ENCODE assay signal across 14 cellular contexts in the genomic region with DNA sequence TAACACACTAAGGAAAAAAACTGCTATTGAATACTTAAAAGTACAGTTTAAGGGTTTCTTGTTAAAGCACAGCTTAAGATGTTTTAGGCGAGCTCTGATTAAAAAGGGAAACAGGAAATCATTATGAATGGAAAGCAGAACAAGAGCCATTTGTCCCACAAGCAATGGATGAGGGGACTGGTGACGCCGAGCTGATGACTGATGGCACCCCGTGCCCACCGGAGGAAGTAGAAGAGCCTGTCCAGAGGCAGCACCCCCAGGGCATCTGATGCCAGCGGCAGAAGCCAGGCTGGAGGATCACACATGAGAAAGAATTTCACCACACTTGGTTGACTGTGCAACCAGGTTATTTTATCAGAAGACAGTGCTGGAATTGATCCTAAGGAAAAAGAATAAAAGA. TPM values are rescaled to one million over a fixed set of nuclear protein-coding genes. Genes with fewer than 3 reads are reported as not detected.
DNase-seq lines count a peak whose midpoint lies in the region; ATAC-seq and TF ChIP-seq lines count a peak whose summit lies in the region.
"Had no signal": no experiment of that assay in that cellular context is flagged by ENCODE, and none has a peak within 500 bp of the region (broad histone marks: within the 10 kb centered on the region; RNA-seq: fewer than 3 reads in every experiment).

No MANE protein-coding gene starts in this region.

- ATAC-seq in heart left ventricle (peak in 1 of 4 donors; percentile 65), HG03196 (IDR thresholded peaks at IDR 0.05; ENCODE audit: unreplicated experiment) (no peak)

- TF ChIP-seq EP300 in tibial nerve (IDR thresholded peaks at IDR 0.05), result peak; percentile 38 to 57

- intact Hi-C loops in heart left ventricle (cut with DNase I), result no loop called here

- H3K27ac ChIP-seq in heart left ventricle (no peak overlapping the region), right atrium auricular region (no peak overlapping the region), tibial nerve (peak overlapping the region in 1 of 4 donors; percentile 37)
- H3K27ac ChIP-seq: prostate gland, SJCRH30 had no signal

- no peak overlapping the region for H3K4me3 ChIP-seq in heart left ventricle
- no peak overlapping the region for H3K4me3 ChIP-seq in right atrium auricular region
- H3K4me3 ChIP-seq in tibial nerve, result no peak overlapping the region
- H3K4me3 ChIP-seq: prostate gland, SJCRH30 had no signal

- no peak for TF ChIP-seq CTCF in heart left ventricle (IDR thresholded peaks at IDR 0.05)
- no peak for TF ChIP-seq CTCF in right atrium auricular region (IDR thresholded peaks at IDR 0.05)
- no peak for TF ChIP-seq CTCF in tibial nerve (IDR thresholded peaks at IDR 0.05)

- H3K36me3 ChIP-seq in heart left ventricle (no peaks in the 10 kb centered on the region), right atrium auricular region (no peaks in the 10 kb centered on the region), tibial nerve (no peaks in the 10 kb centered on the region)
- H3K36me3 ChIP-seq: prostate gland, SJCRH30 had no signal

- H3K27me3 ChIP-seq in heart left ventricle, result peaks cover 0 to 24% (median 0%) of the 10 kb centered on the region in 9 donors
- H3K27me3 ChIP-seq in right atrium auricular region, result no peaks in the 10 kb centered on the region
- H3K27me3 ChIP-seq in tibial nerve, result no peaks in the 10 kb centered on the region

- DNase-seq in heart left ventricle (peak in 3 of 5 donors; percentile 37 to 61 (median 39)), right atrium auricular region (ENCODE audit: low spot score) (no peak), RPMI7951 (ENCODE audit: low read depth) (peak; percentile 31), globus pallidus (ENCODE audit: low spot score) (peak; percentile 43), tibial nerve (ENCODE audit: low spot score in 2 of 2) (no peak), RKO (ENCODE audit: low spot score) (no peak)
- DNase-seq in activated CD4-positive, alpha-beta T cell treated with anti-CD3 and anti-CD28 coated beads for 4 hours, result no peak
- DNase-seq: HCEC 1CT, Kasumi-1, NCI-H2081, NCI-H774, SJCRH30 had no signal

- no peak for TF ChIP-seq POLR2A in heart left ventricle (IDR thresholded peaks at IDR 0.05)
- TF ChIP-seq POLR2A in tibial nerve (IDR thresholded peaks at IDR 0.05), result no peak

- H3K9me3 ChIP-seq in heart left ventricle (no peaks in the 10 kb centered on the region), right atrium auricular region (no peaks in the 10 kb centered on the region), tibial nerve (no peaks in the 10 kb centered on the region)
- H3K9me3 ChIP-seq: prostate gland, SJCRH30 had no signal

- peaks cover 0 to 32% (median 0%) of the 10 kb centered on the region in 12 donors for H3K4me1 ChIP-seq in heart left ventricle
- no peaks in the 10 kb centered on the region for H3K4me1 ChIP-seq in right atrium auricular region
- H3K4me1 ChIP-seq in tibial nerve, result peaks cover 0 to 8% (median 0%) of the 10 kb centered on the region in 4 donors
- H3K4me1 ChIP-seq: prostate gland, SJCRH30 had no signal

- WGBS in heart left ventricle, 4 donors, result 49 to 52% (median 50%) methylated on average over 6 of the region's 6 CpGs
- WGBS in tibial nerve, 2 donors, result 20 to 23% methylated on average over 6 of the region's 6 CpGs

RNA-seq across cellular contexts. Expression of a gene that starts 15.0 kb away (rescaled TPM):
- total RNA-seq in heart left ventricle, result 10 to 100 TPM in 7 of 9 donors, 1 to 10 TPM in 2; 7.9 to 24.5 (median 13.3) TPM
- polyA plus RNA-seq in heart left ventricle, result 10 to 100 TPM in 1 of 2 donors, 1 to 10 TPM in 1; 5.2 to 22.3 TPM
- 10 to 100 TPM; 15.8 to 25.7 TPM for total RNA-seq in right atrium auricular region
- total RNA-seq in RPMI7951 (2014; rRNA removed; shearing (Covaris generic)), result 108 and 114 TPM in 2 replicates
- total RNA-seq in tibial nerve, result 10 to 100 TPM; 66.9 to 91.7 (median 80.5) TPM

Comparison
In these comparisons a context has a peak if more than half of its experiments do, and no peak if none do; other contexts are left out.
1. DNase-seq: peak in heart left ventricle (3 of 5), RPMI7951 (single experiment) and globus pallidus (single experiment); none in right atrium auricular region (single experiment), tibial nerve (0 of 2), RKO (single experiment) and activated CD4-positive, alpha-beta T cell treated with anti-CD3 and anti-CD28 coated beads for 4 hours (0 of 2).